ENCODE assay signal across 9 cellular contexts in the genomic region with DNA sequence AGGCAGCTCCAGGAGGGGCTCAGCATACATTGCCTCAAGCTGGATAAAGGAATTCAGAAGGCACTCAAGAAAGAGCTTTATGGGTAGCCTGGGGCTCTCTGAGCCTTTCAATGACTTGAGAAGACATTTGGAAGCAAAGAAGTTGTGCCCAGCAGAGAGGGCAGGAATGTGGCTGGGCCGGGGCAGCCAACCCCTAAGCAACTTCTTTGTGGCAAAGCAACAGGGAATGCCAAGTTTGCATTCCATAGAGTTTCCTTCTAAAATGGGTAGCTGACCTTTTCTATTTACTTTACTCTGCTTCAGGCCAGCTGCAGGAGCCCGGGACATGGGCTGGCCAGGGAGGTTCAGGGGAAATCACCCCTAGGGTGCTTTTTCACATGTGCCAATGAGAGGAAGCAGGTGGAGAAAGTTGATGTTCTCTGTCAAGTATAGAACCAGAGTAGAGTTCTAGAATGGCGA. TPM values are rescaled to one million over a fixed set of nuclear protein-coding genes. Genes with fewer than 3 reads are reported as not detected.
DNase-seq lines count a peak whose midpoint lies in the region; ATAC-seq and TF ChIP-seq lines count a peak whose summit lies in the region.
"Had no signal": no experiment of that assay in that cellular context is flagged by ENCODE, and none has a peak within 500 bp of the region (broad histone marks: within the 10 kb centered on the region; RNA-seq: fewer than 3 reads in every experiment).

No MANE protein-coding gene starts in this region.

- intact Hi-C loops in lower lobe of right lung (cut with DNase I) = no loop called here

- peak overlapping the region; percentile 84 for H3K27ac Mint-ChIP-seq in activated naive CD8-positive, alpha-beta T cell treated with anti-CD3 and anti-CD28 coated beads, Interleukin-2, amount 50 U/mL, for 24 hours

- peaks cover 87% of the 10 kb centered on the region for H3K4me1 Mint-ChIP-seq in activated naive CD8-positive, alpha-beta T cell treated with anti-CD3 and anti-CD28 coated beads, Interleukin-2, amount 50 U/mL, for 24 hours

- H3K27ac ChIP-seq in SK-N-SH (ENCODE audit: low read depth in 2 of 2, low read length in 1 of 2) (peak overlapping the region; percentile 18 to 83; a peak in 3 of 4 replicates), lower lobe of right lung (peak overlapping the region; percentile 85), subcutaneous abdominal adipose tissue (ENCODE audit: low read depth, low read length) (peak overlapping the region; percentile 74)
- H3K27ac ChIP-seq: 22Rv1 had no signal

- H4K20me1 ChIP-seq in SK-N-SH (ENCODE audit: insufficient read depth) = no peaks in the 10 kb centered on the region

- H3K36me3 Mint-ChIP-seq in activated naive CD8-positive, alpha-beta T cell treated with anti-CD3 and anti-CD28 coated beads, Interleukin-2, amount 50 U/mL, for 24 hours (ENCODE audit: low read depth) = peaks cover 34% of the 10 kb centered on the region

- H3K79me2 ChIP-seq in SK-N-SH (ENCODE audit: insufficient read depth) = peaks cover 76% of the 10 kb centered on the region

- peaks cover 17% of the 10 kb centered on the region for H3F3A ChIP-seq in SK-N-SH (replicated peaks; ENCODE audit: insufficient read depth)

- H3K9me2 ChIP-seq in SK-N-SH = no peaks in the 10 kb centered on the region

- no peak overlapping the region for H3K4me3 Mint-ChIP-seq in activated naive CD8-positive, alpha-beta T cell treated with anti-CD3 and anti-CD28 coated beads, Interleukin-2, amount 50 U/mL, for 24 hours

- ATAC-seq in SK-N-SH treated with all-trans-retinoic acid at 6 μM for 48 hours (no peak), lower lobe of right lung (peak; percentile 41 to 53), HG02884 (IDR thresholded peaks at IDR 0.05; ENCODE audit: unreplicated experiment) (no peak)
- no peak for ATAC-seq in activated naive CD8-positive, alpha-beta T cell treated with anti-CD3 and anti-CD28 coated beads, Interleukin-2, amount 50 U/mL, for 24 hours

- POLR2A ChIA-PET in SK-N-SH (lab: Yijun Ruan, JAX) = interaction anchor here (0.7 to 1.4 kb wide), 2 partner anchors 45 to 432 kb away, joined by 3 to 4 read pairs; partner anchors contain the start of gene CCDC12

- H2AFZ ChIP-seq in SK-N-SH (ENCODE audit: low read depth) = no peak overlapping the region

- H3K27me3 Mint-ChIP-seq in activated naive CD8-positive, alpha-beta T cell treated with anti-CD3 and anti-CD28 coated beads, Interleukin-2, amount 50 U/mL, for 24 hours = no peaks in the 10 kb centered on the region

- H3K4me1 ChIP-seq in SK-N-SH (ENCODE audit: control insufficient read depth in 1 of 2, insufficient read depth in 2 of 2, low read depth in 1 of 2, low read length in 1 of 2) (peaks cover 39 to 53% of the 10 kb centered on the region in 2 experiments), lower lobe of right lung (peaks cover 98% of the 10 kb centered on the region), subcutaneous abdominal adipose tissue (ENCODE audit: control insufficient read depth in 5 of 5, insufficient read depth in 5 of 5, low read length in 5 of 5) (peaks cover 50 to 99% (median 94%) of the 10 kb centered on the region in 5 donors)

- H3K9me3 Mint-ChIP-seq in activated naive CD8-positive, alpha-beta T cell treated with anti-CD3 and anti-CD28 coated beads, Interleukin-2, amount 50 U/mL, for 24 hours = no peaks in the 10 kb centered on the region

- H3K36me3 ChIP-seq in SK-N-SH (replicated peaks in 1 of 2; ENCODE audit: control insufficient read depth in 1 of 2, insufficient read depth in 2 of 2, low read length in 1 of 2) (peaks cover 19 to 20% of the 10 kb centered on the region in 2 experiments), lower lobe of right lung (peaks cover 7% of the 10 kb centered on the region), subcutaneous abdominal adipose tissue (ENCODE audit: control insufficient read depth in 5 of 5, insufficient read depth in 5 of 5, low read length in 5 of 5) (peaks cover 0 to 6% (median 5%) of the 10 kb centered on the region in 5 donors)

- CTCF ChIA-PET in SK-N-SH (lab: Yijun Ruan, JAX) = interaction anchor here (1.1 to 3.1 kb wide), 6 partner anchors 8 to 64 kb away, joined by 4 to 31 read pairs (median 8); no protein-coding TSS in a partner anchor

- TF ChIP-seq CTCF in SK-N-SH (IDR thresholded peaks at IDR 0.05) (no peak), lower lobe of right lung (IDR thresholded peaks at IDR 0.05) (no peak)

- WGBS in SK-N-SH (ENCODE audit: low lambda C conversion rate) = 69% methylated on average over 3 of the region's 3 CpGs

- H3K9me3 ChIP-seq in SK-N-SH (no peaks in the 10 kb centered on the region), lower lobe of right lung (no peaks in the 10 kb centered on the region), subcutaneous abdominal adipose tissue (ENCODE audit: control insufficient read depth in 5 of 5, low read length in 5 of 5) (no peaks in the 10 kb centered on the region)

- H3K27me3 ChIP-seq in SK-N-SH (ENCODE audit: insufficient read depth) = no peaks in the 10 kb centered on the region
- H3K27me3 ChIP-seq in lower lobe of right lung (ENCODE audit: low read depth) = no peaks in the 10 kb centered on the region
- no peaks in the 10 kb centered on the region for H3K27me3 ChIP-seq in subcutaneous abdominal adipose tissue (ENCODE audit: control insufficient read depth in 5 of 5, insufficient read depth in 4 of 5, low read length in 5 of 5)

- no peak for TF ChIP-seq RAD21 in SK-N-SH (IDR thresholded peaks at IDR 0.05; ENCODE audit: low read length)

- peak overlapping the region; percentile 49; the same call in 1 of the 2 replicates for H3K4me2 ChIP-seq in SK-N-SH

- H3K4me3 ChIP-seq in SK-N-SH (ENCODE audit: low read depth in 2 of 2, low read length in 1 of 2) (no peak overlapping the region), lower lobe of right lung (peak overlapping the region; percentile 2), subcutaneous abdominal adipose tissue (ENCODE audit: low read depth in 1 of 5, low read length in 5 of 5) (peak overlapping the region in 2 of 5 donors; percentile 5 to 27)

- no peak for TF ChIP-seq EP300 in SK-N-SH (IDR thresholded peaks at IDR 0.05; ENCODE audit: borderline replicate concordance in 1 of 2, low read depth in 1 of 2, low read length in 1 of 2)

- no peak overlapping the region for H3K9ac ChIP-seq in SK-N-SH
- H3K9ac ChIP-seq in subcutaneous abdominal adipose tissue (ENCODE audit: low read length in 5 of 5) = peak overlapping the region in 2 of 5 donors; percentile 33 to 49

- DNase-seq in SK-N-SH (no peak), lower lobe of right lung (peak; percentile 72), UCSD-AML1 (lab: John Stamatoyannopoulos, UW; ENCODE audit: unreplicated experiment) (no peak), COR-L47 (lab: John Stamatoyannopoulos, UW) (no peak)
- no peak for DNase-seq in activated naive CD8-positive, alpha-beta T cell treated with anti-CD3 and anti-CD28 coated beads, Interleukin-2, amount 50 U/mL, for 24 hours

TF ChIP-seq in SK-N-SH, 30 proteins besides CTCF, POLR2A, EP300 and RAD21:
- peak; percentile 38; the same call in 1 of the 2 replicates for TF ChIP-seq NFIC (IDR thresholded peaks at IDR 0.05; ENCODE audit: borderline replicate concordance)
- TF ChIP-seq USF2 (IDR thresholded peaks at IDR 0.05; ENCODE audit: borderline replicate concordance, low read depth, low read length) = no peak
- TF ChIP-seq GABPA (IDR thresholded peaks at IDR 0.05; ENCODE audit: low read depth) = no peak

TF ChIP-seq in SK-N-SH treated with all-trans-retinoic acid at 6 μM for 48 hours, 23 proteins besides CTCF, POLR2A, EP300 and RAD21 (continues in another document):
- TF ChIP-seq PATZ1 (CRISPR knock-in tag; IDR thresholded peaks at IDR 0.05; ENCODE audit: borderline replicate concordance) = no peak
- TF ChIP-seq TOX (CRISPR knock-in tag; IDR thresholded peaks at IDR 0.05; ENCODE audit: borderline replicate concordance) = no peak
- TF ChIP-seq ZC3H10 (CRISPR knock-in tag; IDR thresholded peaks at IDR 0.05) = no peak
- TF ChIP-seq OSR1 (CRISPR knock-in tag; IDR thresholded peaks at IDR 0.05) = no peak
- no peak for TF ChIP-seq TCF4 (CRISPR knock-in tag; IDR thresholded peaks at IDR 0.05; ENCODE audit: borderline replicate concordance)
- no peak for TF ChIP-seq PPARA (CRISPR knock-in tag; IDR thresholded peaks at IDR 0.05; ENCODE audit: borderline replicate concordance)
- TF ChIP-seq RARB (CRISPR knock-in tag; IDR thresholded peaks at IDR 0.05) = no peak

RNA-seq across cellular contexts. Expression of gene CCDC12, which starts 45.6 kb away (rescaled TPM):
- 53.2 and 105 TPM in 2 replicates for polyA plus RNA-seq in SK-N-SH (2012; rRNA removed)
- 68.1 and 147 TPM in 2 replicates for polyA plus RNA-seq in SK-N-SH (2012; cell fraction: cytosol; rRNA removed)
- polyA plus RNA-seq in SK-N-SH (2012; cell fraction: nucleus; rRNA removed) = 66.6 and 79.5 TPM in 2 replicates
- total RNA-seq in lower lobe of right lung = 42.9 TPM

RNA-seq across cellular contexts. Expression of gene NBEAL2, which starts 48.5 kb away (rescaled TPM):
- polyA plus RNA-seq in SK-N-SH (2012; rRNA removed) = 15.5 and 20.3 TPM in 2 replicates
- 2.6 and 5.5 TPM in 2 replicates for polyA plus RNA-seq in SK-N-SH (2012; cell fraction: cytosol; rRNA removed)
- 152 and 177 TPM in 2 replicates for polyA plus RNA-seq in SK-N-SH (2012; cell fraction: nucleus; rRNA removed)
- total RNA-seq in lower lobe of right lung = 97.0 TPM

RNA-seq across cellular contexts. Expression of gene PTH1R, which starts 53.5 kb away (rescaled TPM):
- polyA plus RNA-seq in SK-N-SH (2012; rRNA removed) = 0.07 and 0.34 TPM in 2 replicates
- polyA plus RNA-seq in SK-N-SH (2012; cell fraction: cytosol; rRNA removed) = 0.18 and 0.49 TPM in 2 replicates
- 0.61 TPM in 2 replicates for polyA plus RNA-seq in SK-N-SH (2012; cell fraction: nucleus; rRNA removed)
- 14.5 TPM for total RNA-seq in lower lobe of right lung

Comparison
In these comparisons a context has a peak if more than half of its experiments do, and no peak if none do; other contexts are left out.
1. ATAC-seq: peak in lower lobe of right lung (2 of 2); none in SK-N-SH treated with all-trans-retinoic acid at 6 μM for 48 hours (single experiment), activated naive CD8-positive, alpha-beta T cell treated with anti-CD3 and anti-CD28 coated beads, Interleukin-2, amount 50 U/mL, for 24 hours (single experiment) and HG02884 (single experiment).
2. Peak in every context shown above with its lines, with median percentiles within 50 percentile points of each other: H3K27ac ChIP-seq.